Comparison of ENCODE assay signal across 8 cellular contexts in genomic region chr6:37171970-37172812, GRCh38. TPM values are rescaled to one million over a fixed set of nuclear protein-coding genes. Genes with fewer than 3 reads are reported as not detected.
DNase-seq lines count a peak whose midpoint lies in the region; ATAC-seq, FAIRE-seq and TF ChIP-seq lines count a peak whose summit lies in the region.

No MANE protein-coding gene starts in this region.

- DNase-seq in DMS79 (lab: John Stamatoyannopoulos, UW) (peak; percentile 82), HS-27A (ENCODE audit: low read depth) (peak; percentile 95), NCI-H82 treated with DMSO at 0.1 percent for 48 hours (lab: John Stamatoyannopoulos, UW; ENCODE audit: unreplicated experiment) (peak; percentile 71), dorsolateral prefrontal cortex (peak; percentile 83 to 96 (median 86)), HepG2 (ENCODE audit: low spot score) (peak; percentile 100)
- DNase-seq in activated CD4-positive, alpha-beta T cell treated with anti-CD3 and anti-CD28 coated beads, Interleukin-2, amount 50 U/mL, for 48 hours, result peak; percentile 90 to 93
- peak; percentile 85 for DNase-seq in stimulated activated CD4-positive, alpha-beta T cell treated with anti-CD3 and anti-CD28 coated beads, Interleukin-2, amount 100 ng/mL, for 4 hours (ENCODE audit: low read depth)

- CTCF ChIA-PET in HepG2 (lab: Yijun Ruan, JAX; ENCODE audit: low intra/inter-chr PET ratio, low total read pairs), result interaction anchor here (0.7 to 3.9 kb wide), 11 partner anchors 28 to 154 kb away, joined by 3 to 72 read pairs (median 7); no protein-coding TSS in a partner anchor

- intact Hi-C loops in dorsolateral prefrontal cortex (cut with DNase I) (loop anchor here (1.0 to 10.0 kb wide), 8 partner anchors 35 to 287 kb away; partner anchors contain the start of gene C6orf89 (in 2 of the 2)), HepG2 (cut with micrococcal nuclease; ENCODE audit: unreplicated experiment) (loop anchor here (1.0 kb wide), 7 partner anchors 36 to 154 kb away; no protein-coding TSS in a partner anchor)

- TF ChIP-seq CTCF in dorsolateral prefrontal cortex (IDR thresholded peaks at IDR 0.05 in 54 of 56, conservative IDR thresholded peaks at IDR 0.05 in 2 of 56; ENCODE audit: low read depth in 1 of 56, partially characterized antibody in 56 of 56) (peak; percentile 92 to 100 (median 98)), HepG2 (CRISPR knock-in tag; IDR thresholded peaks at IDR 0.05) (peak; percentile 94)

- TSS peak; percentile 44 for BruUV-seq in HepG2 (replicated peaks; lab: Mats Ljungman, UMichigan)

- 23% methylated on average over 17 of the region's 17 CpGs for WGBS in HepG2 (ENCODE audit: low lambda C conversion rate)

- 0 out of 4 replicates have a peak, but pooled peaks of 1 of the 2 experiments have one; percentile 24 for TF ChIP-seq POLR2A in HepG2 (IDR thresholded peaks at IDR 0.05; ENCODE audit: insufficient read depth in 1 of 2, low read depth in 2 of 2, low read length in 2 of 2)

- ATAC-seq in HepG2 (peak; percentile 52), HG02870 (IDR thresholded peaks at IDR 0.05; ENCODE audit: unreplicated experiment) (no peak)

- peaks cover 46% of the 10 kb centered on the region for H3K4me1 ChIP-seq in HepG2 (ENCODE audit: insufficient read depth, low read length)

- H4K20me1 ChIP-seq in HepG2 (ENCODE audit: insufficient read depth, low read length), result peaks cover 53% of the 10 kb centered on the region

- peak overlapping the region; percentile 99 for H3K4me2 ChIP-seq in HepG2 (ENCODE audit: low read depth, low read length)

- H3K4me3 ChIP-seq in dorsolateral prefrontal cortex (peak overlapping the region; percentile 63 to 98 (median 90)), HepG2 (replicated peaks in 1 of 3; ENCODE audit: insufficient read depth in 1 of 3, low read depth in 2 of 3, low read length in 3 of 3) (peak overlapping the region; percentile 98 to 100 (median 99))

- H3K9ac ChIP-seq in HepG2 (ENCODE audit: insufficient read depth, low read depth, low read length), result peak overlapping the region; percentile 98

- H3K27ac ChIP-seq in dorsolateral prefrontal cortex (peak overlapping the region; percentile 32 to 97 (median 91)), HepG2 (ENCODE audit: extremely low read length, insufficient read depth, low read length) (peak overlapping the region; percentile 91)

- FAIRE-seq in HepG2 (lab: Jason Lieb, UNC), result peak; percentile 88

- H3K36me3 ChIP-seq in HepG2 (replicated peaks in 1 of 2; ENCODE audit: control insufficient read depth in 1 of 2, insufficient read depth in 2 of 2, low read length in 2 of 2), result peaks cover 21 to 42% of the 10 kb centered on the region in 2 experiments

- no peaks in the 10 kb centered on the region for H3K27me3 ChIP-seq in dorsolateral prefrontal cortex
- no peaks in the 10 kb centered on the region; a peak in 1 of 5 replicates for H3K27me3 ChIP-seq in HepG2 (ENCODE audit: control insufficient read depth in 1 of 2, insufficient read depth in 2 of 2, low read length in 2 of 2)

- H3K9me3 ChIP-seq in HepG2 (ENCODE audit: low read length), result no peaks in the 10 kb centered on the region

- in situ Hi-C loops in HepG2 (cut with HindIII; ENCODE audit: extremely low pct_ligation_motif_present, low pct_unique_long_range_greater_than_20kb), result loop anchor here (5.0 to 10.0 kb wide), 3 partner anchors 40 to 147 kb away; no protein-coding TSS in a partner anchor

- POLR2A ChIA-PET in HepG2 (lab: Yijun Ruan, JAX), result interaction anchor here (0.6 to 10.3 kb wide), 34 partner anchors 12 to 297 kb away, joined by 3 to 234 read pairs (median 5); partner anchors contain the start of genes MTCH1 and PPIL1

- TF ChIP-seq RAD21 in HepG2 (CRISPR knock-in tag; IDR thresholded peaks at IDR 0.05), result peak; percentile 99

- TF ChIP-seq EP300 in HepG2 (IDR thresholded peaks at IDR 0.05; ENCODE audit: low read depth in 2 of 2, low read length in 2 of 2) (peak in 1 of 2 experiments; percentile 94; a peak in 2 of 4 replicates), HepG2 (CRISPR knock-in tag; IDR thresholded peaks at IDR 0.05; ENCODE audit: borderline replicate concordance) (peak; percentile 84)

- no peak overlapping the region for H2AFZ ChIP-seq in HepG2 (ENCODE audit: low read length)

- H3K79me2 ChIP-seq in HepG2 (ENCODE audit: insufficient read depth, low read length), result peaks cover 43% of the 10 kb centered on the region

TF ChIP-seq in HepG2, 621 proteins besides CTCF, POLR2A, EP300 and RAD21 (continues in another document):
- no peak for TF ChIP-seq PREB (CRISPR knock-in tag; IDR thresholded peaks at IDR 0.05)
- TF ChIP-seq HOXA5 (CRISPR knock-in tag; IDR thresholded peaks at IDR 0.05), result peak; percentile 91
- TF ChIP-seq SAP130 (CRISPR knock-in tag; IDR thresholded peaks at IDR 0.05; ENCODE audit: low read depth), result peak; percentile 94
- TF ChIP-seq CBX1 (IDR thresholded peaks at IDR 0.05; ENCODE audit: low read depth), result no peak
- 0 out of 2 replicates have a peak, but pooled peaks have one; percentile 20 for TF ChIP-seq SATB2 (CRISPR knock-in tag; IDR thresholded peaks at IDR 0.05)
- peak; percentile 51; the same call in 1 of the 2 replicates for TF ChIP-seq HMGXB3 (CRISPR knock-in tag; IDR thresholded peaks at IDR 0.05; ENCODE audit: borderline replicate concordance)

RNA-seq across cellular contexts. Expression of gene PIM1, which starts 2.2 kb away (rescaled TPM):
- total RNA-seq in dorsolateral prefrontal cortex, result 10 to 100 TPM in 113 of 120 experiments, 1 to 10 TPM in 7; 8.8 to 61.4 (median 18.1) TPM
- 19.1 and 29.4 TPM in 2 replicates for total RNA-seq in HepG2 (2016; rRNA removed; fragmentation: Illumina TruSeq; extraction: Trizol)
- total RNA-seq in HepG2 (2016; cell fraction: cytosol; rRNA removed; fragmentation: Illumina TruSeq; extraction: Trizol; ENCODE audit: low read depth), result 13.7 and 14.9 TPM in 2 replicates
- total RNA-seq in HepG2 (2016; cell fraction: insoluble cytoplasmic fraction; rRNA removed; fragmentation: Illumina TruSeq; extraction: Trizol), result 14.8 and 30.7 TPM in 2 replicates
- total RNA-seq in HepG2 (2016; cell fraction: membrane; rRNA removed; fragmentation: Illumina TruSeq; extraction: Trizol), result 28.0 and 32.4 TPM in 2 replicates
- total RNA-seq in HepG2 (2016; cell fraction: nucleus; rRNA removed; fragmentation: Illumina TruSeq; extraction: Trizol), result 29.7 and 34.7 TPM in 2 replicates
- polyA plus RNA-seq in HepG2 (2011; rRNA removed), result 117 and 149 TPM in 2 replicates
- polyA plus RNA-seq in HepG2 (2011; cell fraction: cytosol; rRNA removed), result 60.3 and 76.2 TPM in 2 replicates
- polyA plus RNA-seq in HepG2 (2011; cell fraction: nucleus; rRNA removed), result 145 and 149 TPM in 2 replicates
- polyA plus RNA-seq in HepG2 (2012), result 142 and 149 TPM in 2 replicates
- polyA plus RNA-seq in HepG2 (2016; cell fraction: cytosol; fragmentation: Illumina TruSeq; extraction: Trizol; ENCODE audit: low read depth), result 3.1 and 3.3 TPM in 2 replicates
- polyA plus RNA-seq in HepG2 (2016; cell fraction: insoluble cytoplasmic fraction; fragmentation: Illumina TruSeq; extraction: Trizol; ENCODE audit: low read depth), result 15.9 and 19.2 TPM in 2 replicates
- polyA plus RNA-seq in HepG2 (2016; cell fraction: membrane; fragmentation: Illumina TruSeq; extraction: Trizol; ENCODE audit: low read depth), result 7.9 and 8.1 TPM in 2 replicates
- 68.4 and 71.9 TPM in 2 replicates for polyA plus RNA-seq in HepG2 (2016; cell fraction: nucleus; fragmentation: Illumina TruSeq; extraction: Trizol; ENCODE audit: insufficient read depth, low read depth)
- polyA minus RNA-seq in HepG2 (2011; rRNA and poly(A)+ RNA removed; ENCODE audit: low replicate concordance), result 24.0 and 183 TPM in 2 replicates
- polyA minus RNA-seq in HepG2 (2011; cell fraction: cytosol; rRNA and poly(A)+ RNA removed), result 66.0 and 82.3 TPM in 2 replicates
- 45.6 and 58.6 TPM in 2 replicates for polyA minus RNA-seq in HepG2 (2011; cell fraction: nucleus; rRNA and poly(A)+ RNA removed)
